Comparison of ENCODE assay signal across 9 cellular contexts in genomic region chr1:238123201-238123600, GRCh38.
"Had no signal": no experiment of that assay in that cellular context is flagged by ENCODE, and none has a peak within 500 bp of the region (broad histone marks: within the 10 kb centered on the region; RNA-seq: fewer than 3 reads in every experiment).

No MANE protein-coding gene starts in this region.

- DNase-seq: GM23248, GOT3, H9, HCEC 1CT, KBM-7 had no signal

- H3K4me3 ChIP-seq: GM23248 had no signal

- H3K27ac ChIP-seq: GM23248, HL-60, KMS-11 had no signal

- ATAC-seq: HepG2 had no signal

- FAIRE-seq: H54, HepG2 had no signal

- H3K4me2 ChIP-seq: KMS-11 had no signal

- H2AFZ ChIP-seq: GM23248 had no signal

- H3K9ac ChIP-seq: GM23248, KMS-11 had no signal
